Comparison of ENCODE assay signal across 21 cellular contexts in genomic region chr12:922297-922696, GRCh38. TPM values are rescaled to one million over a fixed set of nuclear protein-coding genes. Genes with fewer than 3 reads are reported as not detected.
DNase-seq lines count a peak whose midpoint lies in the region; ATAC-seq and TF ChIP-seq lines count a peak whose summit lies in the region.
"Had no signal": no experiment of that assay in that cellular context is flagged by ENCODE, and none has a peak within 500 bp of the region (broad histone marks: within the 10 kb centered on the region; RNA-seq: fewer than 3 reads in every experiment).

No MANE protein-coding gene starts in this region.

- peak overlapping the region; percentile 88 for H3K27ac Mint-ChIP-seq in activated T-cell treated with anti-CD3 and anti-CD28 coated beads, Interleukin-2, amount 50 U/mL, for 72 hours
- H3K27ac Mint-ChIP-seq in CD8-positive, alpha-beta T cell, result peak overlapping the region; percentile 63
- peak overlapping the region; percentile 72 for H3K27ac Mint-ChIP-seq in stimulated activated effector memory CD8-positive, alpha-beta T cell treated with anti-CD3 and anti-CD28 coated beads, Interleukin-12 subunit alpha, Interleukin-12 subunit beta, amount 100 ng/mL, for 72 hours

- CTCF ChIA-PET in CD8-positive, alpha-beta T cell (lab: Charles Lee), result interaction anchor here (0.8 kb wide), 1 partner anchor 58 kb away, joined by 3 read pairs; no protein-coding TSS in a partner anchor

- TF ChIP-seq CTCF in CD8-positive, alpha-beta T cell (IDR thresholded peaks at IDR 0.05), result no peak
- TF ChIP-seq CTCF in MM.1S (IDR thresholded peaks at IDR 0.05; ENCODE audit: low read length), result no peak

- peaks cover 8 to 24% of the 10 kb centered on the region in 2 donors for H3K36me3 Mint-ChIP-seq in activated T-cell treated with anti-CD3 and anti-CD28 coated beads, Interleukin-2, amount 50 U/mL, for 72 hours (ENCODE audit: insufficient read depth in 2 of 2)
- peaks cover 59% of the 10 kb centered on the region for H3K36me3 Mint-ChIP-seq in CD8-positive, alpha-beta T cell
- H3K36me3 Mint-ChIP-seq in stimulated activated effector memory CD8-positive, alpha-beta T cell treated with anti-CD3 and anti-CD28 coated beads, Interleukin-12 subunit alpha, Interleukin-12 subunit beta, amount 100 ng/mL, for 72 hours, result peaks cover 93% of the 10 kb centered on the region

- no peaks in the 10 kb centered on the region for H3K4me1 Mint-ChIP-seq in activated T-cell treated with anti-CD3 and anti-CD28 coated beads, Interleukin-2, amount 50 U/mL, for 72 hours (ENCODE audit: low read depth)
- H3K4me1 Mint-ChIP-seq in CD8-positive, alpha-beta T cell (ENCODE audit: low read depth), result peaks cover 8% of the 10 kb centered on the region
- H3K4me1 Mint-ChIP-seq in stimulated activated effector memory CD8-positive, alpha-beta T cell treated with anti-CD3 and anti-CD28 coated beads, Interleukin-12 subunit alpha, Interleukin-12 subunit beta, amount 100 ng/mL, for 72 hours, result no peaks in the 10 kb centered on the region

- no peaks in the 10 kb centered on the region for H3K27me3 Mint-ChIP-seq in activated T-cell treated with anti-CD3 and anti-CD28 coated beads, Interleukin-2, amount 50 U/mL, for 72 hours (ENCODE audit: low read depth)
- H3K27me3 Mint-ChIP-seq in CD8-positive, alpha-beta T cell (ENCODE audit: low read depth), result no peaks in the 10 kb centered on the region

- H2AFZ ChIP-seq in MM.1S (ENCODE audit: low read length), result no peak overlapping the region

- no peak overlapping the region for H3K9ac ChIP-seq in MM.1S (ENCODE audit: low read length)

- no peaks in the 10 kb centered on the region for H3F3A ChIP-seq in MM.1S (ENCODE audit: insufficient read depth, low read length)

- H3K9me2 ChIP-seq in MM.1S (replicated peaks; ENCODE audit: insufficient read depth, low read length), result no peaks in the 10 kb centered on the region

- H4K20me1 ChIP-seq in MM.1S (ENCODE audit: insufficient read depth, low read length), result no peaks in the 10 kb centered on the region

- POLR2A ChIA-PET in CD8-positive, alpha-beta T cell (lab: Charles Lee), result no interaction called here

- H3K36me3 ChIP-seq in CD8-positive, alpha-beta T cell (ENCODE audit: insufficient read depth, low read length), result peaks cover 31% of the 10 kb centered on the region
- H3K36me3 ChIP-seq in MM.1S (replicated peaks; ENCODE audit: insufficient read depth, low read length), result no peaks in the 10 kb centered on the region

- H3K27me3 ChIP-seq in CD8-positive, alpha-beta T cell (ENCODE audit: insufficient read depth, low read length), result no peaks in the 10 kb centered on the region
- H3K27me3 ChIP-seq in MM.1S (replicated peaks; ENCODE audit: insufficient read depth, low read length), result no peaks in the 10 kb centered on the region
- H3K27me3 ChIP-seq: SJCRH30 had no signal

- no peaks in the 10 kb centered on the region for H3K9me3 ChIP-seq in CD8-positive, alpha-beta T cell (ENCODE audit: low read length)
- no peaks in the 10 kb centered on the region for H3K9me3 ChIP-seq in MM.1S (replicated peaks; ENCODE audit: insufficient read depth, low read length)
- H3K9me3 ChIP-seq: SJCRH30 had no signal

- H3K4me3 Mint-ChIP-seq in activated T-cell treated with anti-CD3 and anti-CD28 coated beads, Interleukin-2, amount 50 U/mL, for 72 hours, result no peak overlapping the region
- H3K4me3 Mint-ChIP-seq in CD8-positive, alpha-beta T cell, result no peak overlapping the region
- H3K4me3 Mint-ChIP-seq in stimulated activated effector memory CD8-positive, alpha-beta T cell treated with anti-CD3 and anti-CD28 coated beads, Interleukin-12 subunit alpha, Interleukin-12 subunit beta, amount 100 ng/mL, for 72 hours, result no peak overlapping the region

- no peaks in the 10 kb centered on the region for H3K79me2 ChIP-seq in MM.1S (ENCODE audit: low read length)

- H3K4me2 ChIP-seq in MM.1S (ENCODE audit: low read depth, low read length), result no peak overlapping the region

- H3K4me3 ChIP-seq in CD8-positive, alpha-beta T cell (ENCODE audit: low read depth, low read length), result no peak overlapping the region
- H3K4me3 ChIP-seq in MM.1S (ENCODE audit: low read length), result no peak overlapping the region
- H3K4me3 ChIP-seq: SJCRH30 had no signal

- H3K27ac ChIP-seq in CD8-positive, alpha-beta T cell (ENCODE audit: low read depth, low read length), result no peak overlapping the region
- H3K27ac ChIP-seq in MM.1S (ENCODE audit: low read length), result no peak overlapping the region
- H3K27ac ChIP-seq: SJCRH30 had no signal

- no peak for DNase-seq in activated T-cell treated with anti-CD3 and anti-CD28 coated beads, Interleukin-2, amount 50 U/mL, for 72 hours
- DNase-seq in activated T-cell treated with anti-CD3 and anti-CD28 coated beads, Interleukin-2, amount 50 U/mL, for 1 hour, result no peak
- no peak for DNase-seq in CD8-positive, alpha-beta T cell
- DNase-seq in fibroblast of peridontal ligament (ENCODE audit: extremely low read depth) (peak; percentile 57), MM.1S (no peak), NCI-H510A (lab: John Stamatoyannopoulos, UW) (no peak)
- no peak for DNase-seq in stimulated activated effector memory CD8-positive, alpha-beta T cell treated with anti-CD3 and anti-CD28 coated beads, Interleukin-12 subunit alpha, Interleukin-12 subunit beta, amount 100 ng/mL, for 72 hours (ENCODE audit: low spot score in 2 of 2)
- DNase-seq: AML-193; C1 segment of cervical spinal cord; DMS153; Karpas-422; NCI-H1105 treated with DMSO at 0.1 percent for 48 hours; NCI-H146; NCI-H1930; NCI-H2107; NCI-H524 treated with DMSO at 0.1 percent for 48 hours; NCI-H82; NK-92 treated with Interleukin-12 subunit alpha and Interleukin-12 subunit beta, amount 100 ng/mL, for 24 hours; PC-3; SJCRH30 had no signal

- no peaks in the 10 kb centered on the region for H3K4me1 ChIP-seq in CD8-positive, alpha-beta T cell (ENCODE audit: insufficient read depth, low read length)
- no peaks in the 10 kb centered on the region for H3K4me1 ChIP-seq in MM.1S (ENCODE audit: low read length)
- H3K4me1 ChIP-seq: SJCRH30 had no signal

- H3K9me3 Mint-ChIP-seq in activated T-cell treated with anti-CD3 and anti-CD28 coated beads, Interleukin-2, amount 50 U/mL, for 72 hours, result no peaks in the 10 kb centered on the region
- H3K9me3 Mint-ChIP-seq in CD8-positive, alpha-beta T cell, result no peaks in the 10 kb centered on the region
- H3K9me3 Mint-ChIP-seq in stimulated activated effector memory CD8-positive, alpha-beta T cell treated with anti-CD3 and anti-CD28 coated beads, Interleukin-12 subunit alpha, Interleukin-12 subunit beta, amount 100 ng/mL, for 72 hours, result no peaks in the 10 kb centered on the region

- intact Hi-C loops in CD8-positive, alpha-beta T cell (cut with DNase I, micrococcal nuclease), result no loop called here

- ATAC-seq in activated T-cell treated with anti-CD3 and anti-CD28 coated beads, Interleukin-2, amount 50 U/mL, for 72 hours (replicated peaks in 1 of 2), result no peak
- ATAC-seq in CD8-positive, alpha-beta T cell, result no peak
- no peak for ATAC-seq in stimulated activated effector memory CD8-positive, alpha-beta T cell treated with anti-CD3 and anti-CD28 coated beads, Interleukin-12 subunit alpha, Interleukin-12 subunit beta, amount 100 ng/mL, for 72 hours
- ATAC-seq: HCT116, PC-3 had no signal

RNA-seq across cellular contexts. Expression of gene RAD52, which starts 27.2 kb away (rescaled TPM):
- total RNA-seq in activated T-cell treated with anti-CD3 and anti-CD28 coated beads, Interleukin-2, amount 50 U/mL, for 72 hours, result 10 to 100 TPM; 12.1 to 18.1 TPM
- total RNA-seq in CD8-positive, alpha-beta T cell, result 1 to 10 TPM; 8.1 to 9.6 TPM
